In genomic region chr1:211305044-211305443, GRCh38 we compare ENCODE assay signal across 8 cellular contexts. TPM values are rescaled to one million over a fixed set of nuclear protein-coding genes. Genes with fewer than 3 reads are reported as not detected.
DNase-seq lines count a peak whose midpoint lies in the region; ATAC-seq and TF ChIP-seq lines count a peak whose summit lies in the region.

No MANE protein-coding gene starts in this region.

- no peak for TF ChIP-seq CTCF in right atrium auricular region (IDR thresholded peaks at IDR 0.05)
- no peak for TF ChIP-seq CTCF in PC-9 (conservative IDR thresholded peaks at IDR 0.05)

- no TSS peak for BruUV-seq in PC-9 (replicated peaks; lab: Mats Ljungman, UMichigan)

- intact Hi-C loops in Right ventricle myocardium inferior (cut with DNase I) (no loop called here), PC-9 (cut with micrococcal nuclease; ENCODE audit: unreplicated experiment) (no loop called here)
- intact Hi-C loops in activated T-helper 2 cell treated with anti-CD3 and anti-CD28 coated beads, Interferon-gamma antibody, Interleukin-2, Interleukin-4, amounts not matched to agents 10 μg/mL and 5 μg/mL and 100 μg/mL, durations not matched to agents 14 hours and 24 hours and 36 hours (cut with micrococcal nuclease), result loop anchor here (1.0 to 2.0 kb wide), 2 partner anchors 18 to 24 kb away; no protein-coding TSS in a partner anchor
- intact Hi-C loops in CD4-positive, alpha-beta memory T cell (cut with micrococcal nuclease), result no loop called here

- peak overlapping the region; percentile 77 for H3K27ac Mint-ChIP-seq in activated T-helper 2 cell treated with anti-CD3 and anti-CD28 coated beads, Interferon-gamma antibody, Interleukin-2, Interleukin-4, amounts not matched to agents 10 μg/mL and 5 μg/mL and 100 μg/mL, durations not matched to agents 14 hours and 24 hours and 36 hours
- H3K27ac Mint-ChIP-seq in stimulated activated memory B cell treated with anti-CD40 and anti-IgM and Interleukin-4, amounts not matched to agents 10 μg/mL and 1 μg/mL and 100 μg/mL, for 72 hours, result no peak overlapping the region
- H3K27ac Mint-ChIP-seq in CD4-positive, alpha-beta memory T cell, result peak overlapping the region in 2 of 7 donors; percentile 1

- DNase-seq in Right ventricle myocardium inferior (ENCODE audit: missing footprints) (no peak), right atrium auricular region (ENCODE audit: low spot score) (no peak), PC-9 (no peak)
- no peak for DNase-seq in activated T-helper 2 cell treated with anti-CD3 and anti-CD28 coated beads, Interferon-gamma antibody, Interleukin-2, Interleukin-4, amounts not matched to agents 10 μg/mL and 5 μg/mL and 100 μg/mL, durations not matched to agents 14 hours and 24 hours and 36 hours (ENCODE audit: low spot score)
- DNase-seq in CD4-positive, alpha-beta memory T cell, result no peak

- no peak overlapping the region for H3K4me3 Mint-ChIP-seq in activated T-helper 2 cell treated with anti-CD3 and anti-CD28 coated beads, Interferon-gamma antibody, Interleukin-2, Interleukin-4, amounts not matched to agents 10 μg/mL and 5 μg/mL and 100 μg/mL, durations not matched to agents 14 hours and 24 hours and 36 hours (ENCODE audit: low read depth)
- H3K4me3 Mint-ChIP-seq in stimulated activated memory B cell treated with anti-CD40 and anti-IgM and Interleukin-4, amounts not matched to agents 10 μg/mL and 1 μg/mL and 100 μg/mL, for 72 hours, result no peak overlapping the region
- no peak overlapping the region for H3K4me3 Mint-ChIP-seq in CD4-positive, alpha-beta memory T cell

- no peak overlapping the region for H2AFZ ChIP-seq in PC-9

- H3K27me3 Mint-ChIP-seq in activated T-helper 2 cell treated with anti-CD3 and anti-CD28 coated beads, Interferon-gamma antibody, Interleukin-2, Interleukin-4, amounts not matched to agents 10 μg/mL and 5 μg/mL and 100 μg/mL, durations not matched to agents 14 hours and 24 hours and 36 hours (ENCODE audit: low read depth), result no peaks in the 10 kb centered on the region
- H3K27me3 Mint-ChIP-seq in stimulated activated memory B cell treated with anti-CD40 and anti-IgM and Interleukin-4, amounts not matched to agents 10 μg/mL and 1 μg/mL and 100 μg/mL, for 72 hours, result no peaks in the 10 kb centered on the region
- H3K27me3 Mint-ChIP-seq in CD4-positive, alpha-beta memory T cell, result no peaks in the 10 kb centered on the region

- no peaks in the 10 kb centered on the region for H3K9me2 ChIP-seq in PC-9 (ENCODE audit: insufficient read depth)

- CTCF ChIA-PET in PC-9 (lab: Charles Lee), result no interaction called here
- CTCF ChIA-PET in CD4-positive, alpha-beta memory T cell (lab: Charles Lee; ENCODE audit: partially characterized antibody), result interaction anchor here (1.0 kb wide), 1 partner anchor 18 kb away, joined by 3 read pairs; no protein-coding TSS in a partner anchor

- H3K79me2 ChIP-seq in PC-9 (ENCODE audit: low read depth), result no peaks in the 10 kb centered on the region

- H3K36me3 ChIP-seq in right atrium auricular region, result peaks cover 28% of the 10 kb centered on the region
- H3K36me3 ChIP-seq in PC-9 (ENCODE audit: low read depth), result peaks cover 31% of the 10 kb centered on the region
- peaks cover 4% of the 10 kb centered on the region for H3K36me3 ChIP-seq in CD4-positive, alpha-beta memory T cell (ENCODE audit: insufficient read depth, low read length)

- no peaks in the 10 kb centered on the region; the same call in 1 of the 2 replicates for H3F3A ChIP-seq in PC-9 (ENCODE audit: insufficient read depth, low read depth)

- peaks cover 57% of the 10 kb centered on the region for H3K36me3 Mint-ChIP-seq in activated T-helper 2 cell treated with anti-CD3 and anti-CD28 coated beads, Interferon-gamma antibody, Interleukin-2, Interleukin-4, amounts not matched to agents 10 μg/mL and 5 μg/mL and 100 μg/mL, durations not matched to agents 14 hours and 24 hours and 36 hours (ENCODE audit: low read depth)
- H3K36me3 Mint-ChIP-seq in stimulated activated memory B cell treated with anti-CD40 and anti-IgM and Interleukin-4, amounts not matched to agents 10 μg/mL and 1 μg/mL and 100 μg/mL, for 72 hours, result peaks cover 28% of the 10 kb centered on the region
- H3K36me3 Mint-ChIP-seq in CD4-positive, alpha-beta memory T cell, result peaks cover 27 to 57% of the 10 kb centered on the region in 2 donors

- POLR2A ChIA-PET in PC-9 (lab: Charles Lee; ENCODE audit: unreplicated experiment), result no interaction called here
- POLR2A ChIA-PET in CD4-positive, alpha-beta memory T cell (lab: Charles Lee; ENCODE audit: partially characterized antibody), result no interaction called here

- H3K9me3 ChIP-seq in right atrium auricular region, result no peaks in the 10 kb centered on the region
- H3K9me3 ChIP-seq in PC-9 (ENCODE audit: insufficient read depth, low read depth), result no peaks in the 10 kb centered on the region
- no peaks in the 10 kb centered on the region for H3K9me3 ChIP-seq in CD4-positive, alpha-beta memory T cell (ENCODE audit: control insufficient read depth in 1 of 2, low read length in 2 of 2)

- H3K4me1 Mint-ChIP-seq in activated T-helper 2 cell treated with anti-CD3 and anti-CD28 coated beads, Interferon-gamma antibody, Interleukin-2, Interleukin-4, amounts not matched to agents 10 μg/mL and 5 μg/mL and 100 μg/mL, durations not matched to agents 14 hours and 24 hours and 36 hours (ENCODE audit: low read depth), result peaks cover 38% of the 10 kb centered on the region
- H3K4me1 Mint-ChIP-seq in stimulated activated memory B cell treated with anti-CD40 and anti-IgM and Interleukin-4, amounts not matched to agents 10 μg/mL and 1 μg/mL and 100 μg/mL, for 72 hours, result peaks cover 7% of the 10 kb centered on the region
- H3K4me1 Mint-ChIP-seq in CD4-positive, alpha-beta memory T cell, result peaks cover 7 to 20% (median 13%) of the 10 kb centered on the region in 4 donors

- H4K20me1 ChIP-seq in PC-9 (ENCODE audit: insufficient read depth), result no peaks in the 10 kb centered on the region; the same call in 1 of the 2 replicates

- peaks cover 0 to 4% of the 10 kb centered on the region in 2 donors for H3K4me1 ChIP-seq in right atrium auricular region
- no peaks in the 10 kb centered on the region for H3K4me1 ChIP-seq in PC-9 (replicated peaks; ENCODE audit: insufficient read depth)
- no peaks in the 10 kb centered on the region for H3K4me1 ChIP-seq in CD4-positive, alpha-beta memory T cell (ENCODE audit: insufficient read depth, low read length)

- H3K27me3 ChIP-seq in right atrium auricular region (no peaks in the 10 kb centered on the region), PC-9 (ENCODE audit: insufficient read depth, low read depth) (no peaks in the 10 kb centered on the region)
- no peaks in the 10 kb centered on the region for H3K27me3 ChIP-seq in CD4-positive, alpha-beta memory T cell (ENCODE audit: insufficient read depth, low read length)

- H3K27ac ChIP-seq in right atrium auricular region, result no peak overlapping the region
- H3K27ac ChIP-seq in PC-9, result no peak overlapping the region
- H3K27ac ChIP-seq in CD4-positive, alpha-beta memory T cell (ENCODE audit: low read depth, low read length), result no peak overlapping the region

- H3K4me2 ChIP-seq in PC-9, result no peak overlapping the region

- peak; percentile 48 for ATAC-seq in Right ventricle myocardium inferior
- ATAC-seq in HG02870 (IDR thresholded peaks at IDR 0.05; ENCODE audit: unreplicated experiment), result peak; percentile 98
- ATAC-seq in stimulated activated memory B cell treated with anti-CD40 and anti-IgM and Interleukin-4, amounts not matched to agents 10 μg/mL and 1 μg/mL and 100 μg/mL, for 72 hours, result peak; percentile 70
- no peak for ATAC-seq in GM19397 (IDR thresholded peaks at IDR 0.05; ENCODE audit: unreplicated experiment)

- H3K4me3 ChIP-seq in right atrium auricular region, result no peak overlapping the region
- no peak overlapping the region for H3K4me3 ChIP-seq in PC-9
- H3K4me3 ChIP-seq in CD4-positive, alpha-beta memory T cell (ENCODE audit: low read length in 2 of 2), result no peak overlapping the region

- H3K9me3 Mint-ChIP-seq in activated T-helper 2 cell treated with anti-CD3 and anti-CD28 coated beads, Interferon-gamma antibody, Interleukin-2, Interleukin-4, amounts not matched to agents 10 μg/mL and 5 μg/mL and 100 μg/mL, durations not matched to agents 14 hours and 24 hours and 36 hours, result no peaks in the 10 kb centered on the region
- H3K9me3 Mint-ChIP-seq in stimulated activated memory B cell treated with anti-CD40 and anti-IgM and Interleukin-4, amounts not matched to agents 10 μg/mL and 1 μg/mL and 100 μg/mL, for 72 hours, result no peaks in the 10 kb centered on the region
- H3K9me3 Mint-ChIP-seq in CD4-positive, alpha-beta memory T cell, result no peaks in the 10 kb centered on the region

RNA-seq across cellular contexts. Expression of gene TRAF5, which starts 21.6 kb away (rescaled TPM):
- total RNA-seq in Right ventricle myocardium inferior, result 2.1 TPM
- total RNA-seq in right atrium auricular region, result 1 to 10 TPM; 2.1 to 2.4 TPM
- 63.8 and 64.6 TPM in 2 replicates for total RNA-seq in activated T-helper 2 cell treated with anti-CD3 and anti-CD28 coated beads, Interferon-gamma antibody, Interleukin-2, Interleukin-4, amounts not matched to agents 10 μg/mL and 5 μg/mL and 100 μg/mL, durations not matched to agents 14 hours and 24 hours and 36 hours
- 8.1 and 10.9 TPM in 2 replicates for total RNA-seq in PC-9 (2021)
- total RNA-seq in CD4-positive, alpha-beta memory T cell, result 10 to 100 TPM; 80.2 to 95.1 TPM
- polyA plus RNA-seq in CD4-positive, alpha-beta memory T cell, result 10 to 100 TPM; 22.5 to 36.9 TPM

RNA-seq across cellular contexts. Expression of gene RCOR3, which starts 45.9 kb away (rescaled TPM):
- total RNA-seq in Right ventricle myocardium inferior (46.5 TPM), right atrium auricular region (10 to 100 TPM; 24.0 to 34.9 TPM), PC-9 (2021) (42.1 and 48.7 TPM in 2 replicates)
- 42.3 and 45.0 TPM in 2 replicates for total RNA-seq in activated T-helper 2 cell treated with anti-CD3 and anti-CD28 coated beads, Interferon-gamma antibody, Interleukin-2, Interleukin-4, amounts not matched to agents 10 μg/mL and 5 μg/mL and 100 μg/mL, durations not matched to agents 14 hours and 24 hours and 36 hours
- total RNA-seq in CD4-positive, alpha-beta memory T cell, result 10 to 100 TPM; 69.5 to 74.7 TPM
- 10 to 100 TPM; 14.4 to 23.9 TPM for polyA plus RNA-seq in CD4-positive, alpha-beta memory T cell
